Comparison of ENCODE assay signal across 8 cellular contexts in the genomic region with DNA sequence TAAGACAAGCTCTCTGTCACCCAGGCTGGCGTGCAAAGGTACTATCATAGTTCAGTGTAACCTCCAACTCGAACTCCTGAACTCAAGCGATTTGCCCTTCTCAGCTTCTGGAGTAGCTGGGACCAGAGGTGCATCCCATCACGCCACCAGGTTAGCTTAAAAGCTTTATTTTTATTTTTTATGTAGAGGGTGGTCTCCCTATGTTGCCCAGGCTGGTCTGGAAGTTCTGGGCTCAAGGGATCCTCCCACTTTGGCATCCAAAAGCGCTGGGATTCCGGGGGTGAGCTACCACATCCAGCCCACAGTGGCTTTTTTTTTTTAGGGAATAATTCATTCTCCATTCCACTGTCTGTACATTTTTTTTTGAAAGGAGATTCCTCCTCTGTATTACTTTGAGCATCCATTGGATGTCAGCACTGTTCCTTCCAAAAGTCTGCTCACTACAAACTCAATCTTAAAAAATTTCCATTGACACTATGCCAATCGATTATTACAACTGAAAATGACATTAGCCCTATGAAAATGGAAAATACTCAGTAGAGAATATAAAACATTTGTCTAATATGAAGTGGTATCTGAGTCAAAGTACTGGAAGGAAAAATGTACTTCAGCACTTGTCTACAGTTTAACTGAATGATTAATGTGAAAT. TPM values are rescaled to one million over a fixed set of nuclear protein-coding genes. Genes with fewer than 3 reads are reported as not detected.
DNase-seq lines count a peak whose midpoint lies in the region; ATAC-seq and TF ChIP-seq lines count a peak whose summit lies in the region.

No MANE protein-coding gene starts in this region.

- TF ChIP-seq CTCF in DOHH2 (IDR thresholded peaks at IDR 0.05; ENCODE audit: low read depth, low read length, poor library complexity, severe bottlenecking) (peak; percentile 65), sigmoid colon (IDR thresholded peaks at IDR 0.05) (peak in 1 of 4 experiments; percentile 16)
- peak; percentile 66 for TF ChIP-seq CTCF in activated CD8-positive, alpha-beta T cell treated with anti-CD3 and anti-CD28 coated beads for 36 hours (IDR thresholded peaks at IDR 0.05)

- peaks cover 60% of the 10 kb centered on the region for H3K36me3 ChIP-seq in DOHH2 (ENCODE audit: control insufficient read depth, low read length)
- H3K36me3 ChIP-seq in HUES48 (ENCODE audit: control insufficient read depth, insufficient read depth, low read length), result 0 out of 2 replicates have a peak, but pooled peaks cover 5% of the 10 kb centered on the region
- no peaks in the 10 kb centered on the region for H3K36me3 ChIP-seq in sigmoid colon

- intact Hi-C loops in activated CD8-positive, alpha-beta T cell treated with anti-CD3 and anti-CD28 coated beads for 36 hours (cut with micrococcal nuclease), result loop anchor here (5.0 to 10.0 kb wide), 4 partner anchors 45 to 912 kb away; partner anchors contain the start of genes CNTF and ZDHHC5
- intact Hi-C loops in sigmoid colon (cut with DNase I), result loop anchor here (5.0 to 10.0 kb wide), 6 partner anchors 100 to 1255 kb away; partner anchors contain the start of genes FAM111A, STX3, TNKS1BP1 and ZDHHC5

- H3K9ac ChIP-seq in HUES48 (ENCODE audit: low read depth, low read length), result peak overlapping the region; percentile 99

- H3K36me3 Mint-ChIP-seq in activated CD8-positive, alpha-beta T cell treated with anti-CD3 and anti-CD28 coated beads for 36 hours (ENCODE audit: low read depth), result peaks cover 42% of the 10 kb centered on the region

- H3K4me1 ChIP-seq in DOHH2 (ENCODE audit: control insufficient read depth, low read length) (peaks cover 50% of the 10 kb centered on the region), HUES48 (ENCODE audit: control insufficient read depth, insufficient read depth, low read length) (0 out of 2 replicates have a peak, but pooled peaks cover 12% of the 10 kb centered on the region), sigmoid colon (peaks cover 0 to 60% (median 48%) of the 10 kb centered on the region in 4 donors)

- 14 to 44% methylated on average over 7 of the region's 7 CpGs for WGBS in sigmoid colon, 2 donors

- no peaks in the 10 kb centered on the region for H3K27me3 Mint-ChIP-seq in activated CD8-positive, alpha-beta T cell treated with anti-CD3 and anti-CD28 coated beads for 36 hours

- H3K4me3 ChIP-seq in DOHH2 (ENCODE audit: low read length) (peak overlapping the region; percentile 92), HUES48 (ENCODE audit: low read depth, low read length) (peak overlapping the region; percentile 95), sigmoid colon (peak overlapping the region; percentile 89 to 100 (median 99))

- DNase-seq in activated CD8-positive, alpha-beta T cell treated with anti-CD3 and anti-CD28 coated beads for 36 hours, result peak; percentile 35
- DNase-seq in glomerular endothelial cell (ENCODE audit: extremely low read depth, low read depth, low spot score) (peak; percentile 9), sigmoid colon (peak; percentile 61), NCI-H2081 treated with DMSO at 0.1 percent for 48 hours (lab: John Stamatoyannopoulos, UW) (no peak), NCI-H510A (lab: John Stamatoyannopoulos, UW) (no peak)

- peaks cover 78% of the 10 kb centered on the region for H3K79me2 ChIP-seq in DOHH2 (ENCODE audit: control insufficient read depth, low read length)

- POLR2A ChIA-PET in activated CD8-positive, alpha-beta T cell treated with anti-CD3 and anti-CD28 coated beads for 36 hours (lab: Charles Lee), result interaction anchor here (0.8 to 9.1 kb wide), 14 partner anchors 11 to 72 kb away, joined by 3 to 69 read pairs (median 6); partner anchors contain the start of gene CNTF

- H3K9me3 Mint-ChIP-seq in activated CD8-positive, alpha-beta T cell treated with anti-CD3 and anti-CD28 coated beads for 36 hours, result no peaks in the 10 kb centered on the region

- H3K4me3 Mint-ChIP-seq in activated CD8-positive, alpha-beta T cell treated with anti-CD3 and anti-CD28 coated beads for 36 hours, result peak overlapping the region; percentile 93

- peaks cover 21% of the 10 kb centered on the region for H4K20me1 ChIP-seq in DOHH2 (ENCODE audit: control insufficient read depth, insufficient read depth, low read depth, low read length)

- CTCF ChIA-PET in activated CD8-positive, alpha-beta T cell treated with anti-CD3 and anti-CD28 coated beads for 36 hours (lab: Charles Lee), result interaction anchor here (0.6 to 5.3 kb wide), 17 partner anchors 9 to 821 kb away, joined by 3 to 31 read pairs (median 4); no protein-coding TSS in a partner anchor

- H3K27me3 ChIP-seq in DOHH2 (ENCODE audit: control insufficient read depth, low read length) (no peaks in the 10 kb centered on the region), HUES48 (ENCODE audit: control insufficient read depth, insufficient read depth, low read length) (no peaks in the 10 kb centered on the region), sigmoid colon (no peaks in the 10 kb centered on the region)

- H3K9me3 ChIP-seq in DOHH2 (ENCODE audit: control insufficient read depth, insufficient read depth, low read length), result no peaks in the 10 kb centered on the region
- no peaks in the 10 kb centered on the region for H3K9me3 ChIP-seq in HUES48 (ENCODE audit: control insufficient read depth, insufficient read depth, low read length)
- no peaks in the 10 kb centered on the region for H3K9me3 ChIP-seq in sigmoid colon

- peak overlapping the region; percentile 98 for H3K27ac Mint-ChIP-seq in activated CD8-positive, alpha-beta T cell treated with anti-CD3 and anti-CD28 coated beads for 36 hours

- ATAC-seq in activated CD8-positive, alpha-beta T cell treated with anti-CD3 and anti-CD28 coated beads for 36 hours, result no peak
- no peak for ATAC-seq in GM18870 (IDR thresholded peaks at IDR 0.05; ENCODE audit: unreplicated experiment)

- no peak for TF ChIP-seq EP300 in sigmoid colon (IDR thresholded peaks at IDR 0.05)

- peaks cover 24% of the 10 kb centered on the region for H3F3A ChIP-seq in DOHH2 (ENCODE audit: control insufficient read depth, insufficient read depth)

- H3K9me2 ChIP-seq in DOHH2 (replicated peaks; ENCODE audit: control insufficient read depth, low read length), result no peaks in the 10 kb centered on the region

- no peak for TF ChIP-seq POLR2A in sigmoid colon (IDR thresholded peaks at IDR 0.05)

- peak overlapping the region; percentile 95 for H3K4me2 ChIP-seq in DOHH2 (ENCODE audit: low read length)

- peaks cover 22% of the 10 kb centered on the region for H3K4me1 Mint-ChIP-seq in activated CD8-positive, alpha-beta T cell treated with anti-CD3 and anti-CD28 coated beads for 36 hours (ENCODE audit: low read depth)

- H3K27ac ChIP-seq in DOHH2 (ENCODE audit: low read depth, low read length) (peak overlapping the region; percentile 96), HUES48 (ENCODE audit: low read depth, low read length) (peak overlapping the region; percentile 99), sigmoid colon (peak overlapping the region; percentile 98 to 100 (median 100))

RNA-seq across cellular contexts. Expression of gene LPXN, which starts 1.3 kb away (rescaled TPM):
- total RNA-seq in activated CD8-positive, alpha-beta T cell treated with anti-CD3 and anti-CD28 coated beads for 36 hours, result 100 to 1,000 TPM; 139 TPM
- 5.1 and 15.0 TPM in 2 replicates for total RNA-seq in glomerular endothelial cell
- 10 to 100 TPM in 1 of 4 donors, 1 to 10 TPM in 3; 4.8 to 11.4 (median 6.9) TPM for total RNA-seq in sigmoid colon
- polyA plus RNA-seq in sigmoid colon, result 10 to 100 TPM; 12.0 to 26.8 (median 13.6) TPM

RNA-seq across cellular contexts. Expression of gene ZFP91, which starts 1.9 kb away (rescaled TPM):
- total RNA-seq in activated CD8-positive, alpha-beta T cell treated with anti-CD3 and anti-CD28 coated beads for 36 hours, result 10 to 100 TPM; 37.2 to 38.0 TPM
- 34.5 and 38.1 TPM in 2 replicates for total RNA-seq in glomerular endothelial cell
- 10 to 100 TPM; 68.4 to 77.4 (median 74.0) TPM for total RNA-seq in sigmoid colon
- polyA plus RNA-seq in sigmoid colon, result 10 to 100 TPM; 31.6 to 43.2 (median 34.2) TPM

RNA-seq across cellular contexts. Expression of gene CNTF, which starts 45.5 kb away (rescaled TPM):
- total RNA-seq in activated CD8-positive, alpha-beta T cell treated with anti-CD3 and anti-CD28 coated beads for 36 hours, result 1 to 10 TPM; 1.8 to 2.4 TPM
- 0.78 and 2.8 TPM in 2 replicates for total RNA-seq in glomerular endothelial cell
- total RNA-seq in sigmoid colon, result 1 to 10 TPM; 1.2 to 1.8 (median 1.7) TPM
- polyA plus RNA-seq in sigmoid colon, result under 1 TPM in 1 of 3 donors, not detected in 2; 0.87 TPM

Comparison
In these comparisons a context has a peak if more than half of its experiments do, and no peak if none do; other contexts are left out.
1. DNase-seq: peak in activated CD8-positive, alpha-beta T cell treated with anti-CD3 and anti-CD28 coated beads for 36 hours (single experiment), glomerular endothelial cell (single experiment) and sigmoid colon (single experiment); none in NCI-H2081 treated with DMSO at 0.1 percent for 48 hours (single experiment) and NCI-H510A (single experiment).
2. Peak in every context shown above with its lines, with median percentiles within 50 percentile points of each other: H3K27ac ChIP-seq and H3K4me3 ChIP-seq.